In genomic region chr1:84090447-84091244, GRCh38 we compare ENCODE assay signal across 8 cellular contexts. TPM values are rescaled to one million over a fixed set of nuclear protein-coding genes. Genes with fewer than 3 reads are reported as not detected.
A peak's percentile ranks its signal among the peaks of the same experiment; 100 is the strongest.
DNase-seq lines count a peak whose midpoint lies in the region; ATAC-seq and TF ChIP-seq lines count a peak whose summit lies in the region.

No MANE protein-coding gene starts in this region.

- no peak for DNase-seq in CD4-positive, alpha-beta T cell
- DNase-seq in activated naive CD8-positive, alpha-beta T cell treated with anti-CD3 and anti-CD28 coated beads, Interleukin-2, amount 50 U/mL, for 24 hours = no peak
- DNase-seq in effector CD8-positive, alpha-beta T cell (lab: John Stamatoyannopoulos, UW) = no peak
- no peak for DNase-seq in WTC11 (ENCODE audit: low spot score)
- DNase-seq in gastrocnemius medialis = no peak
- DNase-seq in HPDE6-E6E7 (ENCODE audit: extremely low spot score) = no peak

- POLR2A ChIA-PET in CD4-positive, alpha-beta T cell (lab: Charles Lee) = interaction anchor here (0.8 to 2.5 kb wide), 6 partner anchors 10 to 602 kb away, joined by 3 to 13 read pairs (median 5); partner anchors contain the start of genes GNG5, PRKACB and SPATA1
- POLR2A ChIA-PET in WTC11 (lab: Charles Lee) = interaction anchor here (1.0 kb wide), 1 partner anchor 12 kb away, joined by 3 read pairs; no protein-coding TSS in a partner anchor

- no peak for TF ChIP-seq POLR2A in gastrocnemius medialis (IDR thresholded peaks at IDR 0.05)

- no peaks in the 10 kb centered on the region for H3K9me3 Mint-ChIP-seq in CD4-positive, alpha-beta T cell
- H3K9me3 Mint-ChIP-seq in activated naive CD8-positive, alpha-beta T cell treated with anti-CD3 and anti-CD28 coated beads, Interleukin-2, amount 50 U/mL, for 24 hours = no peaks in the 10 kb centered on the region
- peaks cover 8% of the 10 kb centered on the region for H3K9me3 Mint-ChIP-seq in WTC11

- H3K27ac Mint-ChIP-seq in CD4-positive, alpha-beta T cell = peak overlapping the region; percentile 82
- H3K27ac Mint-ChIP-seq in activated naive CD8-positive, alpha-beta T cell treated with anti-CD3 and anti-CD28 coated beads, Interleukin-2, amount 50 U/mL, for 24 hours = peak overlapping the region; percentile 78
- H3K27ac Mint-ChIP-seq in WTC11 = no peak overlapping the region

- intact Hi-C loops in CD4-positive, alpha-beta T cell (cut with DNase I, micrococcal nuclease) = no loop called here
- intact Hi-C loops in gastrocnemius medialis (cut with DNase I; ENCODE audit: low total_unique reads) = no loop called here

- no peaks in the 10 kb centered on the region for H3K36me3 Mint-ChIP-seq in CD4-positive, alpha-beta T cell (ENCODE audit: low read depth)
- no peaks in the 10 kb centered on the region for H3K36me3 Mint-ChIP-seq in activated naive CD8-positive, alpha-beta T cell treated with anti-CD3 and anti-CD28 coated beads, Interleukin-2, amount 50 U/mL, for 24 hours (ENCODE audit: low read depth)
- peaks cover 4% of the 10 kb centered on the region; the same call in 1 of the 2 replicates for H3K36me3 Mint-ChIP-seq in WTC11

- CTCF ChIA-PET in CD4-positive, alpha-beta T cell (lab: Charles Lee) = no interaction called here
- CTCF ChIA-PET in WTC11 (lab: Charles Lee) = no interaction called here

- TF ChIP-seq CTCF in CD4-positive, alpha-beta T cell (IDR thresholded peaks at IDR 0.05) = no peak
- no peak for TF ChIP-seq CTCF in WTC11 (IDR thresholded peaks at IDR 0.05)
- TF ChIP-seq CTCF in gastrocnemius medialis (IDR thresholded peaks at IDR 0.05 in 4 of 5, conservative IDR thresholded peaks at IDR 0.05 in 1 of 5) = no peak

- no peaks in the 10 kb centered on the region for H3K27me3 ChIP-seq in CD4-positive, alpha-beta T cell (ENCODE audit: control insufficient read depth, insufficient read depth, low read length)
- no peaks in the 10 kb centered on the region for H3K27me3 ChIP-seq in gastrocnemius medialis

- ATAC-seq in CD4-positive, alpha-beta T cell (ENCODE audit: poor library complexity) = peak; percentile 70
- peak; percentile 59 for ATAC-seq in GM19023 (IDR thresholded peaks at IDR 0.05; ENCODE audit: unreplicated experiment)
- peak; percentile 68 for ATAC-seq in HG03159 (IDR thresholded peaks at IDR 0.05; ENCODE audit: unreplicated experiment)
- ATAC-seq in activated naive CD8-positive, alpha-beta T cell treated with anti-CD3 and anti-CD28 coated beads, Interleukin-2, amount 50 U/mL, for 24 hours = peak; percentile 45
- ATAC-seq in WTC11 = no peak
- ATAC-seq in gastrocnemius medialis = no peak

- H3K9me3 ChIP-seq in CD4-positive, alpha-beta T cell (ENCODE audit: control insufficient read depth, low read length) = no peaks in the 10 kb centered on the region
- no peaks in the 10 kb centered on the region for H3K9me3 ChIP-seq in gastrocnemius medialis

- H3K4me3 Mint-ChIP-seq in CD4-positive, alpha-beta T cell = peak overlapping the region; percentile 72
- H3K4me3 Mint-ChIP-seq in activated naive CD8-positive, alpha-beta T cell treated with anti-CD3 and anti-CD28 coated beads, Interleukin-2, amount 50 U/mL, for 24 hours = peak overlapping the region; percentile 71
- H3K4me3 Mint-ChIP-seq in WTC11 = no peak overlapping the region

- H3K27ac ChIP-seq in CD4-positive, alpha-beta T cell (ENCODE audit: low read depth, low read length) = no peak overlapping the region
- no peak overlapping the region for H3K27ac ChIP-seq in gastrocnemius medialis

- H3K4me3 ChIP-seq in gastrocnemius medialis = no peak overlapping the region

- H3K4me1 Mint-ChIP-seq in CD4-positive, alpha-beta T cell (ENCODE audit: low read depth) = peaks cover 27% of the 10 kb centered on the region
- peaks cover 36% of the 10 kb centered on the region for H3K4me1 Mint-ChIP-seq in activated naive CD8-positive, alpha-beta T cell treated with anti-CD3 and anti-CD28 coated beads, Interleukin-2, amount 50 U/mL, for 24 hours
- H3K4me1 Mint-ChIP-seq in WTC11 = no peaks in the 10 kb centered on the region

- no peaks in the 10 kb centered on the region for H3K4me1 ChIP-seq in gastrocnemius medialis

- H3K27me3 Mint-ChIP-seq in CD4-positive, alpha-beta T cell = no peaks in the 10 kb centered on the region
- no peaks in the 10 kb centered on the region for H3K27me3 Mint-ChIP-seq in activated naive CD8-positive, alpha-beta T cell treated with anti-CD3 and anti-CD28 coated beads, Interleukin-2, amount 50 U/mL, for 24 hours
- H3K27me3 Mint-ChIP-seq in WTC11 (ENCODE audit: low read depth) = no peaks in the 10 kb centered on the region

- no peaks in the 10 kb centered on the region for H3K36me3 ChIP-seq in gastrocnemius medialis

- in situ Hi-C loops in gastrocnemius medialis (cut with MboI; ENCODE audit: low sequenced_read_pairs in 4 of 4) = no loop called here

TF ChIP-seq in WTC11, 78 proteins besides CTCF, POLR2A, EP300 and RAD21:
- TF ChIP-seq MLX (CRISPR knock-in tag; IDR thresholded peaks at IDR 0.05) = no peak
- no peak for TF ChIP-seq E2F1 (CRISPR knock-in tag; IDR thresholded peaks at IDR 0.05)
- TF ChIP-seq CREM (CRISPR knock-in tag; IDR thresholded peaks at IDR 0.05) = no peak
- TF ChIP-seq MXD4 (CRISPR knock-in tag; IDR thresholded peaks at IDR 0.05; ENCODE audit: borderline replicate concordance) = no peak
- no peak for TF ChIP-seq USF1 (CRISPR knock-in tag; IDR thresholded peaks at IDR 0.05)
- no peak for TF ChIP-seq ZBTB43 (CRISPR knock-in tag; IDR thresholded peaks at IDR 0.05)
- TF ChIP-seq SMAD3 (CRISPR knock-in tag; IDR thresholded peaks at IDR 0.05; ENCODE audit: borderline replicate concordance) = no peak
- TF ChIP-seq TEAD1 (CRISPR knock-in tag; IDR thresholded peaks at IDR 0.05) = no peak
- TF ChIP-seq GTF2I (CRISPR knock-in tag; conservative IDR thresholded peaks at IDR 0.05) = no peak
- no peak for TF ChIP-seq MYBL2 (CRISPR knock-in tag; IDR thresholded peaks at IDR 0.05)
- TF ChIP-seq EMX1 (CRISPR knock-in tag; IDR thresholded peaks at IDR 0.05) = no peak
- TF ChIP-seq TEAD4 (CRISPR knock-in tag; IDR thresholded peaks at IDR 0.05) = no peak
TF ChIP-seq in WTC11: peak in this region for 0.

RNA-seq across cellular contexts. Expression of gene PRKACB, which starts 53.4 kb away (rescaled TPM):
- total RNA-seq in CD4-positive, alpha-beta T cell = 10 to 100 TPM; 49.7 to 52.4 TPM
- 16.8 to 19.2 TPM (median 18.4 TPM) in 3 replicates for total RNA-seq in WTC11 (2021)
- total RNA-seq in gastrocnemius medialis = 10 to 100 TPM in 1 of 4 donors, 1 to 10 TPM in 3; 4.2 to 12.4 (median 7.0) TPM

Comparison
In these comparisons a context has a peak if more than half of its experiments do, and no peak if none do; other contexts are left out.
1. ATAC-seq: peak in CD4-positive, alpha-beta T cell (single experiment), GM19023 (single experiment), HG03159 (single experiment) and activated naive CD8-positive, alpha-beta T cell treated with anti-CD3 and anti-CD28 coated beads, Interleukin-2, amount 50 U/mL, for 24 hours (single experiment); none in WTC11 (single experiment) and gastrocnemius medialis (0 of 2).